Comparison of ENCODE assay signal across 17 cellular contexts in the genomic region with DNA sequence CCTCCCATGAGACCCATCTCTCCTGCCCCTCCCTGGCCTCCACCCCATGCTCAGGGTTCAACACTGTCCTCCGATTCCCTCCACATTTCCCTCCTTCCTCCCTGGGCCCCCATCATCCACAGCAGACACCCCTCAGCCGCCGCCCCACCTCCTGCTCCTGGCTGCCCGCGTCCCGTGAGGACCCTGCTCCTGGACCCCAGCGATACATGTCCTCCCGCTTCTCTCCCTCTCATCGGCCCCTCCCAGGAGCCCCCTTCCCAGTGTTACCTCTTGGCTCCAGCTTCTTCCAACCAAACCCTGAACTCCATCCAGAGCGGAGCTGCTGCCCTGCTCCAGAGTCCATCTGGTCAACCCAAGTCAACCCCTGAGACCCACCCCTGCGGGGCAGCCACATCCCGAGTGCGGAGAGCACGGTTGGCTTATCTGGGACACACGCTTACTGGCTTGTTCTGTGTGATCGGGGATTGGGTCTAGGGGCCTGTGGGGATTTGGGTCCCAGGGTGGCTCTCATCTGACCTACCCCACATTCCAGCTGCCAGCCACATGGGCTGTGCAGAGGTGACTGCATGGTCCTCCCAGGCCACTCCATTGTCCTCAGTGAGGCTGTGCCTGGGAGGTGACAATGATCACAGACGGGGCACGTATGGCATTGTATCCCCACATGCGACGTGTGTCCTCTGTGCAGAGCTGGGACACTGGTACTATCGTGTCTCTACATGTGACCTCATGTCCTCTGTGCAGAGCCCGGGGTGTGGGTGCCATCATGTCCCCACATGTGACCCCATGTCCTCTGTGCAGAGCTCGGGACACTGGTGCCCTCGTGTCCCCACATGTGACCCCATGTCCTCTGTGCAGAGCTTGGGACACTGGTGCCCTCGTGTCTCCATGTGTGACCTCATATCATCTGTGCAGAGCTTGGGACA.
DNase-seq lines count a peak whose midpoint lies in the region; ATAC-seq and TF ChIP-seq lines count a peak whose summit lies in the region.
"Had no signal": no experiment of that assay in that cellular context is flagged by ENCODE, and none has a peak within 500 bp of the region (broad histone marks: within the 10 kb centered on the region; RNA-seq: fewer than 3 reads in every experiment).

No MANE protein-coding gene starts in this region.

- DNase-seq in chondrocyte (ENCODE audit: low spot score), result peak; percentile 72
- DNase-seq in glutamatergic neuron, result no peak
- peak; percentile 62 for DNase-seq in posterior vena cava (ENCODE audit: low spot score)
- DNase-seq in upper lobe of right lung, result peak; percentile 52
- no peak for DNase-seq in OCI-M1 (lab: John Stamatoyannopoulos, UW)
- DNase-seq: CD4-positive, CD25-positive, alpha-beta regulatory T cell; DMS153; GOT3; NCI-H1048; NCI-H146; NCI-H510A treated with DMSO at 0.1 percent for 48 hours; NCI-H82 had no signal

- no peaks in the 10 kb centered on the region for H3K9me3 ChIP-seq in upper lobe of right lung
- H3K9me3 ChIP-seq: Caco-2 had no signal

- no peak overlapping the region for H3K27ac ChIP-seq in upper lobe of right lung
- H3K27ac ChIP-seq: KMS-11 had no signal

- H3K4me3 Mint-ChIP-seq in chondrocyte (ENCODE audit: unreplicated experiment) (no peak overlapping the region), glutamatergic neuron (ENCODE audit: unreplicated experiment) (no peak overlapping the region)
- H3K4me3 Mint-ChIP-seq: CD4-positive, CD25-positive, alpha-beta regulatory T cell had no signal

- ATAC-seq in upper lobe of right lung (no peak), HG03460 (IDR thresholded peaks at IDR 0.05; ENCODE audit: unreplicated experiment) (no peak), GM18870 (IDR thresholded peaks at IDR 0.05; ENCODE audit: unreplicated experiment) (no peak)
- ATAC-seq: HepG2 had no signal

- H3K4me1 Mint-ChIP-seq in chondrocyte (ENCODE audit: low read depth) (peaks cover 5% of the 10 kb centered on the region), glutamatergic neuron (ENCODE audit: low read depth, unreplicated experiment) (peaks cover 3% of the 10 kb centered on the region)
- H3K4me1 Mint-ChIP-seq: CD4-positive, CD25-positive, alpha-beta regulatory T cell had no signal

- no peaks in the 10 kb centered on the region for H3K36me3 ChIP-seq in upper lobe of right lung

- H3K9me3 Mint-ChIP-seq in chondrocyte (ENCODE audit: low read depth) (no peaks in the 10 kb centered on the region), glutamatergic neuron (ENCODE audit: unreplicated experiment) (peaks cover 7% of the 10 kb centered on the region)

- intact Hi-C loops in posterior vena cava (cut with DNase I), result no loop called here
- intact Hi-C loops in upper lobe of right lung (cut with DNase I), result no loop called here

- no peaks in the 10 kb centered on the region for H3K36me3 Mint-ChIP-seq in chondrocyte (ENCODE audit: low read depth)
- no peaks in the 10 kb centered on the region for H3K36me3 Mint-ChIP-seq in glutamatergic neuron (ENCODE audit: unreplicated experiment)
- H3K36me3 Mint-ChIP-seq: CD4-positive, CD25-positive, alpha-beta regulatory T cell had no signal

- no peaks in the 10 kb centered on the region for H3K4me1 ChIP-seq in upper lobe of right lung
- H3K4me1 ChIP-seq: Caco-2 had no signal

- no peaks in the 10 kb centered on the region for H3K27me3 ChIP-seq in upper lobe of right lung

- TF ChIP-seq CTCF in chondrocyte (IDR thresholded peaks at IDR 0.05) (no peak), glutamatergic neuron (IDR thresholded peaks at IDR 0.05; ENCODE audit: partially characterized antibody, unreplicated experiment) (no peak), upper lobe of right lung (IDR thresholded peaks at IDR 0.05) (no peak)

- H3K27me3 Mint-ChIP-seq in chondrocyte (ENCODE audit: low read depth), result peaks cover 2% of the 10 kb centered on the region
- H3K27me3 Mint-ChIP-seq in glutamatergic neuron (ENCODE audit: unreplicated experiment), result peaks cover 10% of the 10 kb centered on the region
- H3K27me3 Mint-ChIP-seq: CD4-positive, CD25-positive, alpha-beta regulatory T cell had no signal

- no peak overlapping the region for H3K4me3 ChIP-seq in upper lobe of right lung

- H3K27ac Mint-ChIP-seq in chondrocyte (ENCODE audit: unreplicated experiment) (no peak overlapping the region), glutamatergic neuron (ENCODE audit: unreplicated experiment) (peak overlapping the region; percentile 52)
- H3K27ac Mint-ChIP-seq: CD4-positive, CD25-positive, alpha-beta regulatory T cell had no signal

Comparison
In these comparisons a context has a peak if more than half of its experiments do, and no peak if none do; other contexts are left out.
1. DNase-seq: peak in chondrocyte (single experiment), posterior vena cava (single experiment) and upper lobe of right lung (single experiment); none in glutamatergic neuron (single experiment) and OCI-M1 (single experiment).